ENCODE assay signal across 8 cellular contexts in the genomic region with DNA sequence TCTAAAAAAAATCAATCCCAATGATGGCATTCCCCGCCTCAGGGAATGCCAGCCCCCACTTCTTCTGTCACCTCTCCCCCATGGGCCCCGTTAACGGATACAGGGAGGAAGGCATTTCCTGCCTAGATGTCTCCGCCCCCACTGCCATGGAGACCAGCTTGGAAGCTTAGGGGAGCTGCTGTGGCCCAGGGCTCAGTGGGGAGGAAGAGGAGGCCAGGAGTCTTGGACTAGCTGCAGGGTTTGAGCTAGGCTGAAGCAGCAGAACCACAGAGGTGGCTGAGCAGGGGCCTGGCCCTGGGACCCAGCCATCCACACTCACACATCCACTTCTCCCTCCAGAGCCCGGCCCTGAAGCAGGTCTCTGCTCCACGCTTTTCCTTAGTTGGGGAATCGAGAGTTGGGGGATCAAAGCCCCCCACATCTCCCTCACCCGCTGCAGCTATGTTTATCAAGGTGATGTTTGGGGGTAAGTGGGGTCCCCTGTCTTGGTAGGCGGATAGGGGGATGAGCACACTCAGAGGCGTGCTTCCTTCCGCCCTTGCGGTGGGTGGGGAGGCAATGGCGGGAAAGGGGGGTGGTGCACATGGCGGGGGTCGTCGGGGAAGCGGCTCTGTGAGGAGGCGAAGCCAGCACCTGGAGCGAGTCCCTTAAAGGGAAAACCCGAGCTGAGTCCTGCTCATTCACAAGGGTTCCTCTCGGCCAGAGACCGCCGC. TPM values are rescaled to one million over a fixed set of nuclear protein-coding genes. Genes with fewer than 3 reads are reported as not detected.
DNase-seq lines count a peak whose midpoint lies in the region; ATAC-seq, FAIRE-seq and TF ChIP-seq lines count a peak whose summit lies in the region.
"Had no signal": no experiment of that assay in that cellular context is flagged by ENCODE, and none has a peak within 500 bp of the region (broad histone marks: within the 10 kb centered on the region; RNA-seq: fewer than 3 reads in every experiment).

A gene with protein sequence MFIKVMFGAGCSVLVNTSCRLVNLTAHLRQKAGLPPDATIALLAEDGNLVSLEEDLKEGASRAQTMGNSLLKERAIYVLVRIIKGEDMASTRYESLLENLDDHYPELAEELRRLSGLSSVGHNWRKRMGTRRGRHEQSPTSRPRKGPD (plus strand): TSS at position 125 of the 713 bp plus-strand sequence. CDS start 317 bp downstream, at position 442.

- no peaks in the 10 kb centered on the region for H3K9me2 ChIP-seq in GM23248 (ENCODE audit: insufficient read depth)

- ATAC-seq in RWPE2 (ENCODE audit: low read depth) = peak; percentile 22; the same call in 1 of the 3 replicates

- H3K4me1 ChIP-seq in GM23248 (ENCODE audit: insufficient read depth) (peaks cover 9% of the 10 kb centered on the region), RWPE2 (ENCODE audit: insufficient read depth, poor library complexity, severe bottlenecking) (no peaks in the 10 kb centered on the region), esophagus muscularis mucosa (peaks cover 35 to 56% (median 55%) of the 10 kb centered on the region in 4 donors)

- no peaks in the 10 kb centered on the region for H3K27me3 ChIP-seq in GM23248 (replicated peaks; ENCODE audit: insufficient read depth)
- no peaks in the 10 kb centered on the region for H3K27me3 ChIP-seq in RWPE2 (ENCODE audit: insufficient read depth, poor library complexity, severe bottlenecking)
- no peaks in the 10 kb centered on the region for H3K27me3 ChIP-seq in esophagus muscularis mucosa

- intact Hi-C loops in esophagus muscularis mucosa (cut with DNase I) = loop anchor here (10.0 kb wide), 1 partner anchor 218 kb away; no protein-coding TSS in a partner anchor

- H3K9ac ChIP-seq in GM23248 = no peak within 1 kb of the TSS

- TF ChIP-seq EP300 in esophagus muscularis mucosa (IDR thresholded peaks at IDR 0.05) = no peak

- H3K9me3 ChIP-seq in GM23248 (ENCODE audit: low read depth) (no peaks in the 10 kb centered on the region), RWPE2 (ENCODE audit: severe bottlenecking) (no peaks in the 10 kb centered on the region), esophagus muscularis mucosa (no peaks in the 10 kb centered on the region)

- WGBS in GM23248 (ENCODE audit: low coverage in 1 of 2, low lambda C conversion rate in 2 of 2, missing lambda C conversion rate in 2 of 2), 2 experiments = 61 to 64% methylated on average over 15 to 23 of the region's 23 CpGs
- WGBS in esophagus muscularis mucosa = 44% methylated on average over 22 of the region's 23 CpGs

- H3K4me3 ChIP-seq in GM23248 (0 out of 2 replicates have a peak within 1 kb of the TSS, but pooled peaks have one; percentile 7), RWPE2 (ENCODE audit: severe bottlenecking) (no peak within 1 kb of the TSS), esophagus muscularis mucosa (peak within 1 kb of the TSS; percentile 28 to 38 (median 34)), skin epidermis (peak within 1 kb of the TSS in 4 of 7 experiments; percentile 2 to 22 (median 16))

- TF ChIP-seq CTCF in RWPE2 (IDR thresholded peaks at IDR 0.05; ENCODE audit: poor library complexity, severe bottlenecking) (no peak), esophagus muscularis mucosa (IDR thresholded peaks at IDR 0.05) (no peak), D721Med (IDR thresholded peaks at IDR 0.05; ENCODE audit: insufficient read depth, missing control alignments) (no peak)

- in situ Hi-C loops in GM23248 (cut with MboI) = no loop called here
- in situ Hi-C loops in G401 (cut with HindIII; ENCODE audit: low sequenced_read_pairs) = no loop called here

- FAIRE-seq in D721Med (lab: Jason Lieb, UNC) = no peak

- H3K4me2 ChIP-seq in GM23248 (ENCODE audit: unreplicated experiment) = peak within 1 kb of the TSS; percentile 28

- no peaks in the 10 kb centered on the region for H3K79me2 ChIP-seq in GM23248 (ENCODE audit: insufficient read depth)

- no peaks in the 10 kb centered on the region for H4K20me1 ChIP-seq in GM23248 (ENCODE audit: insufficient read depth)

- no peak for TF ChIP-seq POLR2A in esophagus muscularis mucosa (IDR thresholded peaks at IDR 0.05; ENCODE audit: low read depth)

- H3K36me3 ChIP-seq in GM23248 (ENCODE audit: low read depth) (no peaks in the 10 kb centered on the region), RWPE2 (ENCODE audit: low read depth) (no peaks in the 10 kb centered on the region), esophagus muscularis mucosa (peaks cover 0 to 21% (median 2%) of the 10 kb centered on the region in 4 donors)

- H3K27ac ChIP-seq in GM23248 = no peak within 1 kb of the TSS
- H3K27ac ChIP-seq in RWPE2 (ENCODE audit: poor library complexity, severe bottlenecking) = peak within 1 kb of the TSS; percentile 19
- peak within 1 kb of the TSS in 2 of 4 donors; percentile 19 to 50 for H3K27ac ChIP-seq in esophagus muscularis mucosa (replicated peaks in 1 of 4)
- peak within 1 kb of the TSS in 3 of 21 experiments; percentile 18 to 55 (median 41) for H3K27ac ChIP-seq in skin epidermis

- DNase-seq in GM23248 (peak; percentile 49), RWPE2 (ENCODE audit: low spot score) (no peak), esophagus muscularis mucosa (ENCODE audit: extremely low spot score) (peak; percentile 85), G401 (ENCODE audit: low spot score) (no peak), D721Med (ENCODE audit: insufficient read length, low spot score) (no peak)
- DNase-seq in activated CD8-positive, alpha-beta memory T cell treated with anti-CD3 and anti-CD28 coated beads, Interleukin-2, amount 50 U/mL, for 4 hours = no peak

- H3F3A ChIP-seq in GM23248 (ENCODE audit: insufficient read depth) = no peaks in the 10 kb centered on the region

- H2AFZ ChIP-seq in GM23248 = peak within 1 kb of the TSS; percentile 82

RNA-seq across cellular contexts. Expression of the gene that starts here (rescaled TPM):
- 0.13 TPM in 1 of 2 replicates, not detected in the other for total RNA-seq in GM23248 (2014; rRNA removed; shearing (Covaris generic))
- 0.41 and 0.54 TPM in 2 replicates for polyA plus RNA-seq in GM23248 (2016; fragmentation: Nextera tagmentation; extraction: Ambion mirVana)
- total RNA-seq in esophagus muscularis mucosa = under 1 TPM in 1 of 4 donors, not detected in 3; 0.58 TPM
- not detected in 2 replicates for total RNA-seq in G401 (2014; rRNA removed; shearing (Covaris generic))
- total RNA-seq: SK-MEL-5 had no signal

Comparison
In these comparisons a context has a peak if more than half of its experiments do, and no peak if none do; other contexts are left out.
1. Peak in DNase-seq, H3K4me3 ChIP-seq and H3K4me2 ChIP-seq in GM23248; RNA of the gene not detected or under 1 TPM.
2. Peak in DNase-seq and H3K4me3 ChIP-seq in esophagus muscularis mucosa; RNA of the gene not detected or under 1 TPM.